ENCODE assay signal across 12 cellular contexts in genomic region chr17:78806451-78806850, GRCh38. TPM values are rescaled to one million over a fixed set of nuclear protein-coding genes. Genes with fewer than 3 reads are reported as not detected.
DNase-seq lines count a peak whose midpoint lies in the region; ATAC-seq and TF ChIP-seq lines count a peak whose summit lies in the region.
"Had no signal": no experiment of that assay in that cellular context is flagged by ENCODE, and none has a peak within 500 bp of the region (broad histone marks: within the 10 kb centered on the region; RNA-seq: fewer than 3 reads in every experiment).

No MANE protein-coding gene starts in this region.

- DNase-seq in A673 (ENCODE audit: low spot score) = peak; percentile 52
- DNase-seq in Kasumi-1 (lab: John Stamatoyannopoulos, UW) = peak; percentile 8 to 42
- peak; percentile 63 for DNase-seq in activated gamma-delta T cell treated with Interleukin-2 at 50 U/mL for 16 hours
- DNase-seq in memory B cell (ENCODE audit: low spot score in 2 of 2) = peak in 1 of 2 donors; percentile 20
- DNase-seq in RPMI8226 = no peak
- no peak for DNase-seq in iPS-NIHi11 (ENCODE audit: low spot score)
- no peak for DNase-seq in EL
- no peak for DNase-seq in posterior vena cava (ENCODE audit: low spot score)
- DNase-seq: COR-L47, NCI-H2081 treated with DMSO at 0.1 percent for 48 hours, Right ventricle myocardium superior had no signal

- peak overlapping the region; percentile 53 for H3K27ac ChIP-seq in A673 (ENCODE audit: low read depth, low read length, poor library complexity, severe bottlenecking)

- H3K4me1 Mint-ChIP-seq in memory B cell = peaks cover 20% of the 10 kb centered on the region

- CTCF ChIA-PET in A673 (lab: Charles Lee) = no interaction called here

- no peak overlapping the region for H3K4me3 Mint-ChIP-seq in memory B cell

- peaks cover 34% of the 10 kb centered on the region for H3K36me3 Mint-ChIP-seq in memory B cell

- TF ChIP-seq CTCF in A673 (conservative IDR thresholded peaks at IDR 0.05; ENCODE audit: low read depth, low read length) = no peak

- H3K9me3 ChIP-seq in A673 (ENCODE audit: low read depth, low read length, poor library complexity, severe bottlenecking) = no peaks in the 10 kb centered on the region

- POLR2A ChIA-PET in A673 (lab: Charles Lee; ENCODE audit: low non-redundant PET) = no interaction called here

- peak overlapping the region; percentile 90 for H3K27ac Mint-ChIP-seq in memory B cell

- peaks cover 78% of the 10 kb centered on the region for H3K36me3 ChIP-seq in A673 (ENCODE audit: insufficient read depth, low read length, poor library complexity, severe bottlenecking)

- H3K27me3 Mint-ChIP-seq in memory B cell = no peaks in the 10 kb centered on the region

- H3K27me3 ChIP-seq in A673 (replicated peaks; ENCODE audit: insufficient read depth, low read depth, low read length, poor library complexity) = no peaks in the 10 kb centered on the region

- intact Hi-C loops in A673 (cut with micrococcal nuclease; ENCODE audit: unreplicated experiment) = no loop called here
- intact Hi-C loops in posterior vena cava (cut with DNase I) = no loop called here

- no peaks in the 10 kb centered on the region for H3K9me3 Mint-ChIP-seq in memory B cell

- no TSS peak for BruUV-seq in A673 (replicated peaks; lab: Mats Ljungman, UMichigan)

- peaks cover 5% of the 10 kb centered on the region for H3K4me1 ChIP-seq in A673 (ENCODE audit: insufficient read depth, low read length, poor library complexity, severe bottlenecking)

- ATAC-seq in memory B cell (ENCODE audit: low read depth) = peak; percentile 74

- no peak overlapping the region for H3K4me3 ChIP-seq in A673 (ENCODE audit: low read depth, low read length, poor library complexity, severe bottlenecking)
- H3K4me3 ChIP-seq: skin epidermis had no signal

RNA-seq across cellular contexts. Expression of gene CYTH1, which starts 24.4 kb away (rescaled TPM):
- total RNA-seq in A673 (2021) (17.9 and 24.6 TPM in 2 replicates), posterior vena cava (10 to 100 TPM; 27.0 to 42.9 TPM)

RNA-seq across cellular contexts. Expression of gene USP36, which starts 34.2 kb away (rescaled TPM):
- total RNA-seq in A673 (2021) = 58.4 and 74.9 TPM in 2 replicates
- 10 to 100 TPM; 47.1 to 52.1 TPM for total RNA-seq in posterior vena cava

Comparison
In these comparisons a context has a peak if more than half of its experiments do, and no peak if none do; other contexts are left out.
1. DNase-seq: peak in A673 (single experiment), Kasumi-1 (2 of 2) and activated gamma-delta T cell treated with Interleukin-2 at 50 U/mL for 16 hours (single experiment); none in RPMI8226 (single experiment), iPS-NIHi11 (single experiment), EL (single experiment) and posterior vena cava (single experiment).